Comparison of ENCODE assay signal across 16 cellular contexts in genomic region chr10:50554381-50554994, GRCh38.
DNase-seq lines count a peak whose midpoint lies in the region; ATAC-seq and TF ChIP-seq lines count a peak whose summit lies in the region.
"Had no signal": no experiment of that assay in that cellular context is flagged by ENCODE, and none has a peak within 500 bp of the region (broad histone marks: within the 10 kb centered on the region; RNA-seq: fewer than 3 reads in every experiment).

No MANE protein-coding gene starts in this region.

- no peak overlapping the region for H3K27ac Mint-ChIP-seq in CD8-positive, alpha-beta memory T cell
- H3K27ac Mint-ChIP-seq: activated CD4-positive, alpha-beta memory T cell treated with anti-CD3 and anti-CD28 coated beads for 36 hours; activated naive CD8-positive, alpha-beta T cell treated with anti-CD3 and anti-CD28 coated beads, Interleukin-2, amount 50 U/mL, for 24 hours had no signal

- peaks cover 0 to 7% (median 1%) of the 10 kb centered on the region in 3 donors for H3K36me3 Mint-ChIP-seq in CD8-positive, alpha-beta memory T cell
- H3K36me3 Mint-ChIP-seq: natural killer cell had no signal

- H3K36me3 ChIP-seq in CD8-positive, alpha-beta memory T cell (ENCODE audit: insufficient read depth, low read length), result no peaks in the 10 kb centered on the region
- H3K36me3 ChIP-seq in fibroblast of lung (ENCODE audit: control insufficient read depth, insufficient read depth, low read length) (no peaks in the 10 kb centered on the region), psoas muscle (ENCODE audit: insufficient read depth in 1 of 2, low read depth in 1 of 2) (no peaks in the 10 kb centered on the region)
- H3K36me3 ChIP-seq: left lung had no signal

- peaks cover 2% of the 10 kb centered on the region for H3K79me2 ChIP-seq in fibroblast of lung (ENCODE audit: control insufficient read depth, insufficient read depth, low read length)

- H3K4me1 Mint-ChIP-seq in CD8-positive, alpha-beta memory T cell, result peaks cover 27 to 49% (median 47%) of the 10 kb centered on the region in 3 donors

- no peaks in the 10 kb centered on the region for H3K9me3 ChIP-seq in CD8-positive, alpha-beta memory T cell (ENCODE audit: low read length)
- H3K9me3 ChIP-seq in fibroblast of lung (ENCODE audit: control insufficient read depth, insufficient read depth, low read depth, low read length) (no peaks in the 10 kb centered on the region), psoas muscle (no peaks in the 10 kb centered on the region)
- H3K9me3 ChIP-seq: left lung had no signal

- no peaks in the 10 kb centered on the region for H3K27me3 Mint-ChIP-seq in CD8-positive, alpha-beta memory T cell
- H3K27me3 Mint-ChIP-seq: activated CD4-positive, alpha-beta memory T cell treated with anti-CD3 and anti-CD28 coated beads for 36 hours; activated naive CD8-positive, alpha-beta T cell treated with anti-CD3 and anti-CD28 coated beads, Interleukin-2, amount 50 U/mL, for 24 hours had no signal

- intact Hi-C loops in psoas muscle (cut with DNase I), result loop anchor here in 1 of 2 donors (5.0 kb wide), 1 partner anchor 137 kb away; no protein-coding TSS in a partner anchor

- H3K4me3 ChIP-seq in CD8-positive, alpha-beta memory T cell (ENCODE audit: low read length), result no peak overlapping the region
- H3K4me3 ChIP-seq in fibroblast of lung (replicated peaks in 1 of 4; ENCODE audit: control extremely low read depth in 1 of 4, insufficient read depth in 1 of 4, low read depth in 3 of 4, low read length in 4 of 4) (no peak overlapping the region), psoas muscle (no peak overlapping the region)
- H3K4me3 ChIP-seq: left lung had no signal

- peaks cover 3% of the 10 kb centered on the region for H3K4me1 ChIP-seq in CD8-positive, alpha-beta memory T cell (ENCODE audit: insufficient read depth, low read length)
- H3K4me1 ChIP-seq in fibroblast of lung (ENCODE audit: control insufficient read depth, extremely low read depth, insufficient read depth, low read length) (peaks cover 35% of the 10 kb centered on the region), psoas muscle (peaks cover 68% of the 10 kb centered on the region)

- H3K4me3 Mint-ChIP-seq in CD8-positive, alpha-beta memory T cell, result no peak overlapping the region
- H3K4me3 Mint-ChIP-seq: activated CD4-positive, alpha-beta memory T cell treated with anti-CD3 and anti-CD28 coated beads for 36 hours; activated naive CD8-positive, alpha-beta T cell treated with anti-CD3 and anti-CD28 coated beads, Interleukin-2, amount 50 U/mL, for 24 hours; natural killer cell had no signal

- POLR2A ChIA-PET in CD8-positive, alpha-beta memory T cell (lab: Charles Lee), result no interaction called here

- CTCF ChIA-PET in CD8-positive, alpha-beta memory T cell (lab: Charles Lee), result interaction anchor here (1.2 to 1.9 kb wide), 4 partner anchors 68 to 106 kb away, joined by 3 to 12 read pairs (median 6); no protein-coding TSS in a partner anchor

- H3K9ac ChIP-seq in fibroblast of lung (ENCODE audit: insufficient read depth, low read length), result no peak overlapping the region

- H3K27ac ChIP-seq in CD8-positive, alpha-beta memory T cell (ENCODE audit: low read depth, low read length), result peak overlapping the region; percentile 22
- H3K27ac ChIP-seq in fibroblast of lung (ENCODE audit: insufficient read depth, low read length), result peak overlapping the region; percentile 13
- peak overlapping the region; percentile 58 for H3K27ac ChIP-seq in psoas muscle
- H3K27ac ChIP-seq: left lung had no signal

- DNase-seq in CD8-positive, alpha-beta memory T cell, result no peak
- DNase-seq in NCI-H510A treated with DMSO at 0.1 percent for 48 hours (lab: John Stamatoyannopoulos, UW) (peak; percentile 38), fibroblast of lung (ENCODE audit: low read depth in 2 of 2) (no peak), psoas muscle (no peak), HK-2 (ENCODE audit: unreplicated experiment) (no peak), NOMO-1 treated with DMSO at 0.1 percent for 48 hours (lab: John Stamatoyannopoulos, UW; ENCODE audit: unreplicated experiment) (no peak), germinal center (ENCODE audit: low spot score) (no peak)
- no peak for DNase-seq in activated CD4-positive, alpha-beta T cell treated with anti-CD3 and anti-CD28 coated beads, Interleukin-2, amount 50 U/mL, for 1 hour
- DNase-seq: activated naive CD8-positive, alpha-beta T cell treated with anti-CD3 and anti-CD28 coated beads, Interleukin-2, amount 50 U/mL, for 24 hours; activated T-cell treated with anti-CD3 and anti-CD28 coated beads, Interleukin-2, amount 50 U/mL, for 48 hours; left lung; natural killer cell; NCI-H1930; SIG-M5; stimulated activated CD4-positive, alpha-beta T cell treated with anti-CD3 and anti-CD28 coated beads, Interleukin-2, amount 100 ng/mL, for 48 hours had no signal

- H3K27me3 ChIP-seq in CD8-positive, alpha-beta memory T cell (ENCODE audit: insufficient read depth, low read length, poor library complexity, severe bottlenecking), result no peaks in the 10 kb centered on the region
- no peaks in the 10 kb centered on the region for H3K27me3 ChIP-seq in fibroblast of lung (ENCODE audit: control insufficient read depth, insufficient read depth, low read length)
- no peaks in the 10 kb centered on the region for H3K27me3 ChIP-seq in psoas muscle (ENCODE audit: insufficient read depth in 3 of 3, low read length in 2 of 3)
- H3K27me3 ChIP-seq: left lung had no signal

- H4K20me1 ChIP-seq in fibroblast of lung (ENCODE audit: control insufficient read depth, extremely low read depth, insufficient read depth, low read length), result no peaks in the 10 kb centered on the region

- no peak overlapping the region for H2AFZ ChIP-seq in fibroblast of lung (ENCODE audit: low read length)

- peak overlapping the region; percentile 36 for H3K4me2 ChIP-seq in fibroblast of lung (ENCODE audit: extremely low read depth, insufficient read depth, low read length)

- H3K9me3 Mint-ChIP-seq in CD8-positive, alpha-beta memory T cell, result no peaks in the 10 kb centered on the region
- H3K9me3 Mint-ChIP-seq: activated CD4-positive, alpha-beta memory T cell treated with anti-CD3 and anti-CD28 coated beads for 36 hours; activated naive CD8-positive, alpha-beta T cell treated with anti-CD3 and anti-CD28 coated beads, Interleukin-2, amount 50 U/mL, for 24 hours; natural killer cell had no signal

- ATAC-seq in psoas muscle, result peak in 3 of 4 donors; percentile 30 to 39 (median 35)
- ATAC-seq: activated naive CD8-positive, alpha-beta T cell treated with anti-CD3 and anti-CD28 coated beads, Interleukin-2, amount 50 U/mL, for 24 hours; left lung; natural killer cell had no signal

- 48 to 57% (median 50%) methylated on average over 4 of the region's 4 CpGs for WGBS in psoas muscle, 3 donors

- TF ChIP-seq CTCF in fibroblast of lung (conservative IDR thresholded peaks at IDR 0.05 in 1 of 2, IDR thresholded peaks at IDR 0.05 in 1 of 2; ENCODE audit: low read depth in 1 of 2, low read length in 2 of 2), result no peak
- TF ChIP-seq CTCF in psoas muscle (IDR thresholded peaks at IDR 0.05), result no peak
